ENCODE assay signal across 11 cellular contexts in the genomic region with DNA sequence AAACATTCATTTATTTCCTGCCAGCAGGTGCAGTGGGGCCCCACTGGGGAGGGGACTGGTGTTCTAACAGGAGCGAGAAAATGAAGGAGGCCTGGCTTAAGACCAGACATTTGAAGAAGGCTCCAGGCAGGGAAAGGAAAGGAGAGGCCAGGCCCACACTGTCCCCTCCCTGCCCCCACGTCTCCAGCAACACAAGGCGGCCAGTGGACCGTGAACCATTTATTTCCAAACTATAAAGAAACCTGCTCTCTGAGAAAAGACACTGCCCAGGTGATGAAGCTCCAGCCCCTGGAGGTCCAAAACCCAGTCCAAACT. TPM values are rescaled to one million over a fixed set of nuclear protein-coding genes. Genes with fewer than 3 reads are reported as not detected.
DNase-seq lines count a peak whose midpoint lies in the region; TF ChIP-seq lines count a peak whose summit lies in the region.
"Had no signal": no experiment of that assay in that cellular context is flagged by ENCODE, and none has a peak within 500 bp of the region (broad histone marks: within the 10 kb centered on the region; RNA-seq: fewer than 3 reads in every experiment).

No MANE protein-coding gene starts in this region.

- intact Hi-C loops in PC-9 (cut with micrococcal nuclease; ENCODE audit: unreplicated experiment), result loop anchor here (1.0 to 2.0 kb wide), 3 partner anchors 14 to 327 kb away; no protein-coding TSS in a partner anchor

- H3K36me3 ChIP-seq in osteoblast (ENCODE audit: insufficient read depth, low read length) (peaks cover 25% of the 10 kb centered on the region), PC-9 (ENCODE audit: low read depth) (no peaks in the 10 kb centered on the region; the same call in 1 of the 2 replicates)
- H3K36me3 ChIP-seq: right atrium auricular region had no signal

- H3K4me2 ChIP-seq in osteoblast (ENCODE audit: insufficient read depth, low read length), result no peak overlapping the region
- H3K4me2 ChIP-seq in PC-9, result no peak overlapping the region

- peaks cover 3% of the 10 kb centered on the region for H3K27me3 Mint-ChIP-seq in brain

- H3K4me1 Mint-ChIP-seq in brain, result peaks cover 94% of the 10 kb centered on the region

- no peaks in the 10 kb centered on the region for H3K9me3 ChIP-seq in osteoblast (ENCODE audit: low read depth, low read length)
- H3K9me3 ChIP-seq in PC-9 (ENCODE audit: insufficient read depth, low read depth), result no peaks in the 10 kb centered on the region
- H3K9me3 ChIP-seq: right atrium auricular region had no signal

- H2AFZ ChIP-seq in osteoblast (ENCODE audit: low read length) (no peak overlapping the region), PC-9 (no peak overlapping the region)

- peaks cover 13% of the 10 kb centered on the region for H3K36me3 Mint-ChIP-seq in brain

- CTCF ChIA-PET in PC-9 (lab: Charles Lee), result interaction anchor here (0.6 to 1.1 kb wide), 3 partner anchors 14 to 566 kb away, joined by 3 to 5 read pairs (median 4); no protein-coding TSS in a partner anchor

- DNase-seq in DMS79 (lab: John Stamatoyannopoulos, UW) (peak; percentile 14), NAMALWA (ENCODE audit: low spot score) (peak; percentile 61), osteoblast (ENCODE audit: insufficient read length, low spot score, missing footprints) (peak; percentile 76), PC-9 (no peak), GOT3 (lab: John Stamatoyannopoulos, UW) (no peak), T1000 (lab: John Stamatoyannopoulos, UW) (no peak), 8988T (no peak)

- POLR2A ChIA-PET in PC-9 (lab: Charles Lee; ENCODE audit: unreplicated experiment), result no interaction called here

- H3K4me3 ChIP-seq in osteoblast (ENCODE audit: insufficient read depth, low read length) (no peak overlapping the region), PC-9 (no peak overlapping the region)
- H3K4me3 ChIP-seq: right atrium auricular region had no signal

- H3K27ac Mint-ChIP-seq in brain, result peak overlapping the region; percentile 27 to 84 (median 82)

- H3K9me2 ChIP-seq in PC-9 (ENCODE audit: insufficient read depth), result no peaks in the 10 kb centered on the region

- H3F3A ChIP-seq in PC-9 (ENCODE audit: insufficient read depth, low read depth), result peaks cover 6% of the 10 kb centered on the region

- H3K27me3 ChIP-seq in osteoblast (ENCODE audit: insufficient read depth, low read length) (no peaks in the 10 kb centered on the region), PC-9 (ENCODE audit: insufficient read depth, low read depth) (no peaks in the 10 kb centered on the region)
- H3K27me3 ChIP-seq: right atrium auricular region had no signal

- H3K4me1 ChIP-seq in osteoblast (ENCODE audit: insufficient read depth, low read length), result peaks cover 14% of the 10 kb centered on the region
- no peaks in the 10 kb centered on the region; the same call in 1 of the 2 replicates for H3K4me1 ChIP-seq in PC-9 (replicated peaks; ENCODE audit: insufficient read depth)

- no peak overlapping the region for H3K4me3 Mint-ChIP-seq in brain

- H3K27ac ChIP-seq in osteoblast (ENCODE audit: low read depth, low read length), result peak overlapping the region; percentile 83
- H3K27ac ChIP-seq in PC-9, result no peak overlapping the region
- H3K27ac ChIP-seq: right atrium auricular region had no signal

- BruUV-seq in PC-9 (replicated peaks; lab: Mats Ljungman, UMichigan), result no TSS peak

- TF ChIP-seq CTCF in brain (conservative IDR thresholded peaks at IDR 0.05) (no peak), osteoblast (IDR thresholded peaks at IDR 0.05; ENCODE audit: extremely low read depth, low read depth, low read length) (no peak), PC-9 (conservative IDR thresholded peaks at IDR 0.05) (no peak)

- no peaks in the 10 kb centered on the region for H4K20me1 ChIP-seq in osteoblast (ENCODE audit: insufficient read depth, low read length)
- peaks cover 10% of the 10 kb centered on the region; the same call in 1 of the 2 replicates for H4K20me1 ChIP-seq in PC-9 (ENCODE audit: insufficient read depth)

- H3K9me3 Mint-ChIP-seq in brain, result peaks cover 0 to 2% (median 0%) of the 10 kb centered on the region in 5 experiments

- H3K79me2 ChIP-seq in osteoblast (ENCODE audit: insufficient read depth, low read length) (no peaks in the 10 kb centered on the region), PC-9 (ENCODE audit: low read depth) (no peaks in the 10 kb centered on the region)

RNA-seq across cellular contexts. Expression of gene CDH22, which starts 41.4 kb away (rescaled TPM):
- polyA plus RNA-seq in brain (ENCODE audit: insufficient read depth, low read depth, low replicate concordance), result 5.6 TPM
- total RNA-seq in osteoblast (not detected in 2 replicates), PC-9 (2021) (not detected in 2 replicates)
- total RNA-seq: chondrocyte, M059J had no signal

RNA-seq across cellular contexts. Expression of gene ELMO2, which starts 56.7 kb away (rescaled TPM):
- 63.0 TPM for polyA plus RNA-seq in brain (ENCODE audit: insufficient read depth, low read depth, low replicate concordance)
- total RNA-seq in osteoblast (39.8 and 46.7 TPM in 2 replicates), PC-9 (2021) (29.4 and 32.1 TPM in 2 replicates)

Comparison
In these comparisons a context has a peak if more than half of its experiments do, and no peak if none do; other contexts are left out.
1. DNase-seq: peak in DMS79 (single experiment), NAMALWA (single experiment) and osteoblast (single experiment); none in PC-9 (0 of 2), GOT3 (single experiment), T1000 (single experiment) and 8988T (single experiment).